ENCODE assay signal across 1 cellular context in genomic region chr4:155799794-155800123, GRCh38.
TF ChIP-seq lines count a peak whose summit lies in the region.

No MANE protein-coding gene starts in this region.

TF ChIP-seq in WTC11, 78 proteins besides CTCF, POLR2A, EP300 and RAD21 (continued from another document):
- TF ChIP-seq, protein P1, sequence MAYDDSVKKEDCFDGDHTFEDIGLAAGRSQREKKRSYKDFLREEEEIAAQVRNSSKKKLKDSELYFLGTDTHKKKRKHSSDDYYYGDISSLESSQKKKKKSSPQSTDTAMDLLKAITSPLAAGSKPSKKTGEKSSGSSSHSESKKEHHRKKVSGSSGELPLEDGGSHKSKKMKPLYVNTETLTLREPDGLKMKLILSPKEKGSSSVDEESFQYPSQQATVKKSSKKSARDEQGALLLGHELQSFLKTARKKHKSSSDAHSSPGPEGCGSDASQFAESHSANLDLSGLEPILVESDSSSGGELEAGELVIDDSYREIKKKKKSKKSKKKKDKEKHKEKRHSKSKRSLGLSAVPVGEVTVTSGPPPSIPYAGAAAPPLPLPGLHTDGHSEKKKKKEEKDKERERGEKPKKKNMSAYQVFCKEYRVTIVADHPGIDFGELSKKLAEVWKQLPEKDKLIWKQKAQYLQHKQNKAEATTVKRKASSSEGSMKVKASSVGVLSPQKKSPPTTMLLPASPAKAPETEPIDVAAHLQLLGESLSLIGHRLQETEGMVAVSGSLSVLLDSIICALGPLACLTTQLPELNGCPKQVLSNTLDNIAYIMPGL (CRISPR knock-in tag; IDR thresholded peaks at IDR 0.05) = no peak
- TF ChIP-seq ZNF263 (CRISPR knock-in tag; IDR thresholded peaks at IDR 0.05; ENCODE audit: low read depth) = no peak
- TF ChIP-seq ATF1 (CRISPR knock-in tag; IDR thresholded peaks at IDR 0.05) = no peak
- TF ChIP-seq ZNF121 (CRISPR knock-in tag; IDR thresholded peaks at IDR 0.05) = no peak
- no peak for TF ChIP-seq MAX (CRISPR knock-in tag; IDR thresholded peaks at IDR 0.05)
- TF ChIP-seq, protein P2, sequence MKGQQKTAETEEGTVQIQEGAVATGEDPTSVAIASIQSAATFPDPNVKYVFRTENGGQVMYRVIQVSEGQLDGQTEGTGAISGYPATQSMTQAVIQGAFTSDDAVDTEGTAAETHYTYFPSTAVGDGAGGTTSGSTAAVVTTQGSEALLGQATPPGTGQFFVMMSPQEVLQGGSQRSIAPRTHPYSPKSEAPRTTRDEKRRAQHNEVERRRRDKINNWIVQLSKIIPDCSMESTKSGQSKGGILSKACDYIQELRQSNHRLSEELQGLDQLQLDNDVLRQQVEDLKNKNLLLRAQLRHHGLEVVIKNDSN (CRISPR knock-in tag; IDR thresholded peaks at IDR 0.05) = no peak
- TF ChIP-seq SP1 (CRISPR knock-in tag; conservative IDR thresholded peaks at IDR 0.05) = no peak
